1 cellular context compared by ENCODE assay signal in genomic region chr16:28823291-28823718, GRCh38.
TF ChIP-seq lines count a peak whose summit lies in the region.

No MANE protein-coding gene starts in this region.

TF ChIP-seq in WTC11, 78 proteins besides CTCF, POLR2A, EP300 and RAD21 (continued from another document):
- TF ChIP-seq TCF7 (CRISPR knock-in tag; IDR thresholded peaks at IDR 0.05; ENCODE audit: low read depth): no peak
- TF ChIP-seq ESRRA (CRISPR knock-in tag; IDR thresholded peaks at IDR 0.05; ENCODE audit: borderline replicate concordance): peak; percentile 48; the same call in 1 of the 2 replicates
- no peak for TF ChIP-seq E2F4 (CRISPR knock-in tag; IDR thresholded peaks at IDR 0.05; ENCODE audit: borderline replicate concordance, low read depth)
- TF ChIP-seq FOXP1 (CRISPR knock-in tag; IDR thresholded peaks at IDR 0.05; ENCODE audit: borderline replicate concordance): no peak; the same call in 1 of the 2 replicates
- no peak for TF ChIP-seq USF2 (CRISPR knock-in tag; IDR thresholded peaks at IDR 0.05)
- TF ChIP-seq ZNF121 (CRISPR knock-in tag; IDR thresholded peaks at IDR 0.05): no peak
- TF ChIP-seq CBFB (CRISPR knock-in tag; IDR thresholded peaks at IDR 0.05; ENCODE audit: low read depth): no peak
- no peak; the same call in 1 of the 2 replicates for TF ChIP-seq ETV6 (CRISPR knock-in tag; IDR thresholded peaks at IDR 0.05)
- no peak for TF ChIP-seq ZSCAN18 (CRISPR knock-in tag; IDR thresholded peaks at IDR 0.05)
- no peak for TF ChIP-seq IRF1 (CRISPR knock-in tag; IDR thresholded peaks at IDR 0.05)
- no peak for TF ChIP-seq PRDM15 (CRISPR knock-in tag; IDR thresholded peaks at IDR 0.05)
- no peak for TF ChIP-seq NFYB (CRISPR knock-in tag; conservative IDR thresholded peaks at IDR 0.05; ENCODE audit: low read depth)
- no peak for TF ChIP-seq ZNF219 (CRISPR knock-in tag; IDR thresholded peaks at IDR 0.05; ENCODE audit: borderline replicate concordance)
- TF ChIP-seq ZNF396 (CRISPR knock-in tag; IDR thresholded peaks at IDR 0.05; ENCODE audit: borderline replicate concordance): no peak
